In genomic region chr17:66713533-66714042, GRCh38 we compare ENCODE assay signal across 1 cellular context.
TF ChIP-seq lines count a peak whose summit lies in the region.

No MANE protein-coding gene starts in this region.

TF ChIP-seq in GM12878, 131 proteins besides CTCF, POLR2A, EP300 and RAD21 (continued from another document and continues in another):
- TF ChIP-seq CUX1 (IDR thresholded peaks at IDR 0.05; ENCODE audit: insufficient replicate concordance, low read depth, low read length) (no peak), YY1 (IDR thresholded peaks at IDR 0.05; ENCODE audit: low read depth, low read length) (peak; percentile 73; the same call in 1 of the 2 replicates), HDGF (IDR thresholded peaks at IDR 0.05) (no peak), MTA3 (IDR thresholded peaks at IDR 0.05; ENCODE audit: borderline replicate concordance, low read length) (peak; percentile 74), MEF2B (IDR thresholded peaks at IDR 0.05; ENCODE audit: partially characterized antibody, poor library complexity, severe bottlenecking) (peak; percentile 98), GABPA (IDR thresholded peaks at IDR 0.05; ENCODE audit: low read depth) (0 out of 2 replicates have a peak, but pooled peaks have one; percentile 34), USF1 (IDR thresholded peaks at IDR 0.05; ENCODE audit: borderline replicate concordance, extremely low read length, insufficient read depth, low read depth, low read length) (no peak), IRF4 (IDR thresholded peaks at IDR 0.05; ENCODE audit: low read depth, low read length) (0 out of 2 replicates have a peak, but pooled peaks have one; percentile 10), RFX5 (IDR thresholded peaks at IDR 0.05; ENCODE audit: low read depth, low read length) (no peak), MTA2 (IDR thresholded peaks at IDR 0.05; ENCODE audit: low read depth) (peak; percentile 99), KAT2A (conservative IDR thresholded peaks at IDR 0.05; ENCODE audit: control insufficient read depth, low read depth, low read length) (no peak), EGR1 (IDR thresholded peaks at IDR 0.05; ENCODE audit: borderline replicate concordance in 1 of 2, low read depth in 2 of 2, low read length in 2 of 2) (no peak), ASH2L (IDR thresholded peaks at IDR 0.05; ENCODE audit: borderline replicate concordance, low read depth) (no peak), BCL3 (IDR thresholded peaks at IDR 0.05; ENCODE audit: borderline replicate concordance, insufficient read depth, low read depth, low read length, poor library complexity, severe bottlenecking) (no peak), CHD4 (IDR thresholded peaks at IDR 0.05) (no peak), ZNF217 (IDR thresholded peaks at IDR 0.05) (peak; percentile 63), CBX3 (IDR thresholded peaks at IDR 0.05; ENCODE audit: borderline replicate concordance, low read depth) (no peak), WRNIP1 (IDR thresholded peaks at IDR 0.05; ENCODE audit: borderline replicate concordance, low read depth, low read length) (no peak), NR2C1 (IDR thresholded peaks at IDR 0.05) (no peak), NKRF (conservative IDR thresholded peaks at IDR 0.05) (peak; percentile 33; the same call in 1 of the 2 replicates), SMARCA5 (IDR thresholded peaks at IDR 0.05) (no peak), BRCA1 (IDR thresholded peaks at IDR 0.05; ENCODE audit: low read depth, low read length) (no peak), STAT3 (IDR thresholded peaks at IDR 0.05; ENCODE audit: low read depth, low read length) (no peak), ZNF592 (IDR thresholded peaks at IDR 0.05) (peak; percentile 46; the same call in 1 of the 2 replicates), TAF1 (IDR thresholded peaks at IDR 0.05; ENCODE audit: borderline replicate concordance, low read depth, low read length) (no peak), NR2F1 (conservative IDR thresholded peaks at IDR 0.05) (peak; percentile 90), POLR2AphosphoS2 (IDR thresholded peaks at IDR 0.05; ENCODE audit: low read depth, low read length) (no peak), BCLAF1 (IDR thresholded peaks at IDR 0.05) (no peak), ZSCAN29 (IDR thresholded peaks at IDR 0.05) (peak; percentile 64; the same call in 1 of the 2 replicates)
- TF ChIP-seq, protein P1, sequence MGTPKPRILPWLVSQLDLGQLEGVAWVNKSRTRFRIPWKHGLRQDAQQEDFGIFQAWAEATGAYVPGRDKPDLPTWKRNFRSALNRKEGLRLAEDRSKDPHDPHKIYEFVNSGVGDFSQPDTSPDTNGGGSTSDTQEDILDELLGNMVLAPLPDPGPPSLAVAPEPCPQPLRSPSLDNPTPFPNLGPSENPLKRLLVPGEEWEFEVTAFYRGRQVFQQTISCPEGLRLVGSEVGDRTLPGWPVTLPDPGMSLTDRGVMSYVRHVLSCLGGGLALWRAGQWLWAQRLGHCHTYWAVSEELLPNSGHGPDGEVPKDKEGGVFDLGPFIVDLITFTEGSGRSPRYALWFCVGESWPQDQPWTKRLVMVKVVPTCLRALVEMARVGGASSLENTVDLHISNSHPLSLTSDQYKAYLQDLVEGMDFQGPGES (IDR thresholded peaks at IDR 0.05) = no peak
- TF ChIP-seq, protein P2, sequence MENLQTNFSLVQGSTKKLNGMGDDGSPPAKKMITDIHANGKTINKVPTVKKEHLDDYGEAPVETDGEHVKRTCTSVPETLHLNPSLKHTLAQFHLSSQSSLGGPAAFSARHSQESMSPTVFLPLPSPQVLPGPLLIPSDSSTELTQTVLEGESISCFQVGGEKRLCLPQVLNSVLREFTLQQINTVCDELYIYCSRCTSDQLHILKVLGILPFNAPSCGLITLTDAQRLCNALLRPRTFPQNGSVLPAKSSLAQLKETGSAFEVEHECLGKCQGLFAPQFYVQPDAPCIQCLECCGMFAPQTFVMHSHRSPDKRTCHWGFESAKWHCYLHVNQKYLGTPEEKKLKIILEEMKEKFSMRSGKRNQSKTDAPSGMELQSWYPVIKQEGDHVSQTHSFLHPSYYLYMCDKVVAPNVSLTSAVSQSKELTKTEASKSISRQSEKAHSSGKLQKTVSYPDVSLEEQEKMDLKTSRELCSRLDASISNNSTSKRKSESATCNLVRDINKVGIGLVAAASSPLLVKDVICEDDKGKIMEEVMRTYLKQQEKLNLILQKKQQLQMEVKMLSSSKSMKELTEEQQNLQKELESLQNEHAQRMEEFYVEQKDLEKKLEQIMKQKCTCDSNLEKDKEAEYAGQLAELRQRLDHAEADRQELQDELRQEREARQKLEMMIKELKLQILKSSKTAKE (IDR thresholded peaks at IDR 0.05; ENCODE audit: low read depth, poor library complexity, severe bottlenecking) = peak; percentile 98
- TF ChIP-seq, protein P3, sequence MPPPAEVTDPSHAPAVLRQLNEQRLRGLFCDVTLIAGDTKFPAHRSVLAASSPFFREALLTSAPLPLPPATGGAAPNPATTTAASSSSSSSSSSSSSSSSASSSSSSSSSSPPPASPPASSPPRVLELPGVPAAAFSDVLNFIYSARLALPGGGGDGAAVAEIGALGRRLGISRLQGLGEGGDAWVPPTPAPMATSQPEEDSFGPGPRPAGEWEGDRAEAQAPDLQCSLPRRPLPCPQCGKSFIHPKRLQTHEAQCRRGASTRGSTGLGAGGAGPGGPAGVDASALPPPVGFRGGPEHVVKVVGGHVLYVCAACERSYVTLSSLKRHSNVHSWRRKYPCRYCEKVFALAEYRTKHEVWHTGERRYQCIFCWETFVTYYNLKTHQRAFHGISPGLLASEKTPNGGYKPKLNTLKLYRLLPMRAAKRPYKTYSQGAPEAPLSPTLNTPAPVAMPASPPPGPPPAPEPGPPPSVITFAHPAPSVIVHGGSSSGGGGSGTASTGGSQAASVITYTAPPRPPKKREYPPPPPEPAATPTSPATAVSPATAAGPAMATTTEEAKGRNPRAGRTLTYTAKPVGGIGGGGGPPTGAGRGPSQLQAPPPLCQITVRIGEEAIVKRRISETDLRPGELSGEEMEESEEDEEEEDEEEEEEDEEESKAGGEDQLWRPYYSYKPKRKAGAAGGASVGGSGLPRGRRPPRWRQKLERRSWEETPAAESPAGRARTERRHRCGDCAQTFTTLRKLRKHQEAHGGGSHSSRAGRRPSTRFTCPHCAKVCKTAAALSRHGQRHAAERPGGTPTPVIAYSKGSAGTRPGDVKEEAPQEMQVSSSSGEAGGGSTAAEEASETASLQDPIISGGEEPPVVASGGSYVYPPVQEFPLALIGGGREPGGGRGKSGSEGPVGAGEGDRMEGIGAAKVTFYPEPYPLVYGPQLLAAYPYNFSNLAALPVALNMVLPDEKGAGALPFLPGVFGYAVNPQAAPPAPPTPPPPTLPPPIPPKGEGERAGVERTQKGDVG (CRISPR knock-in tag; IDR thresholded peaks at IDR 0.05) = no peak
